8 cellular contexts compared by ENCODE assay signal in genomic region chr18:33231474-33232317, GRCh38.
DNase-seq lines count a peak whose midpoint lies in the region; ATAC-seq and TF ChIP-seq lines count a peak whose summit lies in the region.

No MANE protein-coding gene starts in this region.

- WGBS in gastroesophageal sphincter (ENCODE audit: low coverage in 1 of 2), 2 donors, result 35 to 57% methylated on average over 2 to 3 of the region's 6 CpGs

- no peaks in the 10 kb centered on the region for H3K4me1 ChIP-seq in gastroesophageal sphincter

- TF ChIP-seq POLR2A in gastroesophageal sphincter (IDR thresholded peaks at IDR 0.05), result no peak

- H3K36me3 ChIP-seq in gastroesophageal sphincter, result no peaks in the 10 kb centered on the region

- H3K9me3 ChIP-seq in gastroesophageal sphincter, result no peaks in the 10 kb centered on the region

- peak; percentile 48 to 79 (median 68) for TF ChIP-seq CTCF in gastroesophageal sphincter (IDR thresholded peaks at IDR 0.05)
- peak in 1 of 3 donors; percentile 63 for TF ChIP-seq CTCF in omental fat pad (IDR thresholded peaks at IDR 0.05)

- H3K27me3 ChIP-seq in gastroesophageal sphincter, result no peaks in the 10 kb centered on the region

- no peak overlapping the region for H3K27ac ChIP-seq in gastroesophageal sphincter

- DNase-seq in G401 (ENCODE audit: low spot score), result peak; percentile 69
- peak; percentile 56 for DNase-seq in HK-2 (ENCODE audit: unreplicated experiment)
- DNase-seq in NCI-H69 (lab: John Stamatoyannopoulos, UW), result peak; percentile 96
- peak; percentile 11 for DNase-seq in activated T-cell treated with anti-CD3 and anti-CD28 coated beads for 4 hours
- peak; percentile 40 for DNase-seq in omental fat pad (ENCODE audit: low spot score)
- DNase-seq in GOT3 (lab: John Stamatoyannopoulos, UW), result no peak

- ATAC-seq in GM21390 (IDR thresholded peaks at IDR 0.05; ENCODE audit: unreplicated experiment) (peak; percentile 97), gastroesophageal sphincter (no peak), omental fat pad (ENCODE audit: low FRiP score) (peak; percentile 68)

- no peak for TF ChIP-seq EP300 in gastroesophageal sphincter (IDR thresholded peaks at IDR 0.05)

- in situ Hi-C loops in G401 (cut with HindIII; ENCODE audit: low sequenced_read_pairs), result no loop called here

- no peak overlapping the region for H3K4me3 ChIP-seq in gastroesophageal sphincter
